21 cellular contexts compared by ENCODE assay signal in genomic region chrX:5632061-5632614, GRCh38.
A peak's percentile ranks its signal among the peaks of the same experiment; 100 is the strongest.
DNase-seq lines count a peak whose midpoint lies in the region; ATAC-seq and TF ChIP-seq lines count a peak whose summit lies in the region.
"Had no signal": no experiment of that assay in that cellular context is flagged by ENCODE, and none has a peak within 500 bp of the region (broad histone marks: within the 10 kb centered on the region; RNA-seq: fewer than 3 reads in every experiment).

No MANE protein-coding gene starts in this region.

- no peaks in the 10 kb centered on the region for H3K27me3 ChIP-seq in neuronal stem cell (ENCODE audit: control insufficient read depth in 3 of 3, insufficient read depth in 3 of 3, low read depth in 1 of 3, low read length in 3 of 3)
- H3K27me3 ChIP-seq: MG63 had no signal

- no peak overlapping the region for H3K4me2 ChIP-seq in neuronal stem cell (ENCODE audit: insufficient read depth, low read length, poor library complexity, severe bottlenecking)

- H3K79me1 ChIP-seq in neuronal stem cell (ENCODE audit: low read depth, low read length): no peaks in the 10 kb centered on the region

- H3K4ac ChIP-seq in neuronal stem cell (ENCODE audit: low read length): no peak overlapping the region

- no peaks in the 10 kb centered on the region for H3K36me3 Mint-ChIP-seq in WTC11

- no peak overlapping the region for H3K27ac ChIP-seq in neuronal stem cell (replicated peaks; ENCODE audit: low read length)

- no peak overlapping the region for H2AFZ ChIP-seq in neuronal stem cell (ENCODE audit: low read length)

- peak; percentile 44; the same call in 1 of the 2 replicates for ATAC-seq in WTC11
- no peak for ATAC-seq in GM19035 (IDR thresholded peaks at IDR 0.05; ENCODE audit: unreplicated experiment)
- ATAC-seq: Panc1 had no signal

- H2AK5ac ChIP-seq in neuronal stem cell (ENCODE audit: low read depth, low read length): no peak overlapping the region

- CTCF ChIA-PET in WTC11 (lab: Charles Lee): no interaction called here

- H3K4me3 Mint-ChIP-seq in WTC11: no peak overlapping the region

- H2BK15ac ChIP-seq in neuronal stem cell (ENCODE audit: low read length): no peak overlapping the region

- no peak overlapping the region for H3K14ac ChIP-seq in neuronal stem cell (ENCODE audit: low read length)

- H2BK12ac ChIP-seq in neuronal stem cell (ENCODE audit: low read length): no peak overlapping the region

- POLR2A ChIA-PET in WTC11 (lab: Charles Lee): no interaction called here

- no peak overlapping the region for H3K23ac ChIP-seq in neuronal stem cell (ENCODE audit: low read depth, low read length, poor library complexity)

- DNase-seq in NCI-H146 (lab: John Stamatoyannopoulos, UW) (peak; percentile 24), WTC11 (ENCODE audit: low spot score) (no peak), iPS-NIHi11 (ENCODE audit: low spot score) (peak; percentile 6), neuronal stem cell (ENCODE audit: low spot score) (peak; percentile 0), KG1 (lab: John Stamatoyannopoulos, UW) (no peak), NCI-H69 (lab: John Stamatoyannopoulos, UW) (no peak)
- DNase-seq: DMS153; H7; KBM-7; MG63; NCI-H1105 treated with DMSO at 0.1 percent for 48 hours; NCI-H1694 treated with DMSO at 0.1 percent for 48 hours; NCI-H2081 treated with DMSO at 0.1 percent for 48 hours; NCI-H2171 treated with DMSO at 0.1 percent for 48 hours; NCI-H345; NCI-H510A treated with DMSO at 0.1 percent for 48 hours; NCI-H774; NK-92 treated with Interleukin-12 subunit alpha and Interleukin-12 subunit beta, amount 100 ng/mL, for 24 hours; SHP77 treated with DMSO at 0.1 percent for 48 hours had no signal

- H3K9me3 ChIP-seq in neuronal stem cell (replicated peaks in 1 of 2; ENCODE audit: control insufficient read depth in 2 of 2, insufficient read depth in 1 of 2, low read depth in 1 of 2, low read length in 2 of 2): no peaks in the 10 kb centered on the region
- H3K9me3 ChIP-seq: MG63 had no signal

- TF ChIP-seq CTCF in WTC11 (IDR thresholded peaks at IDR 0.05): no peak

- WGBS in neuronal stem cell (ENCODE audit: extremely low coverage in 2 of 2, insufficient read length in 2 of 2, insufficient replicate concordance in 1 of 2), 2 donors: no CpG with 5 or more reads among the region's 9 CpGs

- no peak overlapping the region for H2BK120ac ChIP-seq in neuronal stem cell (ENCODE audit: low read depth, low read length)

- H2BK5ac ChIP-seq in neuronal stem cell (ENCODE audit: low read length): no peak overlapping the region

- peaks cover 16% of the 10 kb centered on the region for H3K4me1 Mint-ChIP-seq in WTC11

- H3K18ac ChIP-seq in neuronal stem cell (ENCODE audit: low read length): no peak overlapping the region

- no peak overlapping the region for H4K8ac ChIP-seq in neuronal stem cell (ENCODE audit: low read depth, low read length)

- H3K36me3 ChIP-seq in neuronal stem cell (replicated peaks in 1 of 2; ENCODE audit: control insufficient read depth in 2 of 2, insufficient read depth in 2 of 2, low read length in 2 of 2): no peaks in the 10 kb centered on the region
- H3K36me3 ChIP-seq: MG63 had no signal

- H4K91ac ChIP-seq in neuronal stem cell (ENCODE audit: low read depth, low read length, poor library complexity): no peak overlapping the region

- H3K27ac Mint-ChIP-seq in WTC11: no peak overlapping the region

- no peaks in the 10 kb centered on the region for H3K9me3 Mint-ChIP-seq in WTC11

- no peaks in the 10 kb centered on the region for H3K4me1 ChIP-seq in neuronal stem cell (ENCODE audit: control insufficient read depth in 2 of 2, insufficient read depth in 1 of 2, low read depth in 1 of 2, low read length in 2 of 2)

- H3K9ac ChIP-seq in neuronal stem cell (ENCODE audit: low read depth, low read length, poor library complexity): no peak overlapping the region

- H3K4me3 ChIP-seq in neuronal stem cell (ENCODE audit: low read length in 2 of 2): no peak overlapping the region
- H3K4me3 ChIP-seq: MG63 had no signal

- H3K27me3 Mint-ChIP-seq in WTC11 (ENCODE audit: low read depth): no peaks in the 10 kb centered on the region

TF ChIP-seq in WTC11, 78 proteins besides CTCF, POLR2A, EP300 and RAD21 (continues in another document):
- no peak for TF ChIP-seq EMX1 (CRISPR knock-in tag; IDR thresholded peaks at IDR 0.05)
- no peak for TF ChIP-seq ZNF396 (CRISPR knock-in tag; IDR thresholded peaks at IDR 0.05; ENCODE audit: borderline replicate concordance)
- no peak for TF ChIP-seq GTF2I (CRISPR knock-in tag; conservative IDR thresholded peaks at IDR 0.05)
- TF ChIP-seq CBFB (CRISPR knock-in tag; IDR thresholded peaks at IDR 0.05; ENCODE audit: low read depth): no peak
- TF ChIP-seq ZNF425 (CRISPR knock-in tag; conservative IDR thresholded peaks at IDR 0.05): no peak
- TF ChIP-seq JUN (CRISPR knock-in tag; IDR thresholded peaks at IDR 0.05): no peak
- no peak for TF ChIP-seq MAX (CRISPR knock-in tag; IDR thresholded peaks at IDR 0.05)
- no peak for TF ChIP-seq ATF3 (CRISPR knock-in tag; conservative IDR thresholded peaks at IDR 0.05)
- no peak for TF ChIP-seq NR1H2 (CRISPR knock-in tag; IDR thresholded peaks at IDR 0.05)
- TF ChIP-seq AFF4 (CRISPR knock-in tag; IDR thresholded peaks at IDR 0.05; ENCODE audit: borderline replicate concordance): no peak
- TF ChIP-seq CREM (CRISPR knock-in tag; IDR thresholded peaks at IDR 0.05): no peak
- TF ChIP-seq E2F5 (CRISPR knock-in tag; IDR thresholded peaks at IDR 0.05): no peak
- TF ChIP-seq ZNF423 (CRISPR knock-in tag; IDR thresholded peaks at IDR 0.05): no peak
- no peak for TF ChIP-seq NFYB (CRISPR knock-in tag; conservative IDR thresholded peaks at IDR 0.05; ENCODE audit: low read depth)

Comparison
In these comparisons a context has a peak if more than half of its experiments do, and no peak if none do; other contexts are left out.
1. DNase-seq: peak in NCI-H146 (single experiment), iPS-NIHi11 (single experiment) and neuronal stem cell (single experiment); none in WTC11 (single experiment), KG1 (single experiment) and NCI-H69 (single experiment).